ENCODE assay signal across 27 cellular contexts in genomic region chr16:61871837-61872777, GRCh38.
"Had no signal": no experiment of that assay in that cellular context is flagged by ENCODE, and none has a peak within 500 bp of the region (broad histone marks: within the 10 kb centered on the region; RNA-seq: fewer than 3 reads in every experiment).

No MANE protein-coding gene starts in this region.

- H3K36me3 Mint-ChIP-seq: activated naive CD8-positive, alpha-beta T cell; stimulated activated naive B cell treated with anti-CD40 and anti-IgM and Interleukin-4, amounts not matched to agents 10 μg/mL and 1 μg/mL and 100 μg/mL, for 72 hours had no signal

- H3K4me1 Mint-ChIP-seq: central memory CD8-positive, alpha-beta T cell; natural killer cell; stimulated activated naive B cell treated with anti-CD40 and anti-IgM and Interleukin-4, amounts not matched to agents 10 μg/mL and 1 μg/mL and 100 μg/mL, for 72 hours had no signal

- H3K27me3 ChIP-seq: dorsolateral prefrontal cortex, gastrocnemius medialis, right atrium auricular region, suprapubic skin, tibial artery, upper lobe of right lung had no signal

- H3K4me1 ChIP-seq: gastrocnemius medialis, right atrium auricular region, suprapubic skin, tibial artery, upper lobe of right lung had no signal

- H3K27ac Mint-ChIP-seq: activated naive CD8-positive, alpha-beta T cell; activated T-cell treated with anti-CD3 and anti-CD28 coated beads, Interleukin-2, amount 50 U/mL, for 72 hours; natural killer cell; stimulated activated naive B cell treated with anti-CD40 and anti-IgM and Interleukin-4, amounts not matched to agents 10 μg/mL and 1 μg/mL and 100 μg/mL, for 72 hours had no signal

- DNase-seq: activated CD4-positive, alpha-beta T cell treated with anti-CD3 and anti-CD28 coated beads for 4 hours; activated CD4-positive, alpha-beta T cell treated with anti-CD3 and anti-CD28 coated beads, Interleukin-2, amount 50 U/mL, for 4 hours; activated naive CD4-positive, alpha-beta T cell; activated T-cell treated with anti-CD3 and anti-CD28 coated beads for 4 hours; activated T-cell treated with anti-CD3 and anti-CD28 coated beads, Interleukin-2, amount 50 U/mL, for 72 hours; anterior cingulate cortex; dorsolateral prefrontal cortex; effector memory CD4-positive, alpha-beta T cell; erythroblast; gastrocnemius medialis; glutamatergic neuron; kidney; left colon; mammary epithelial cell; midbrain; natural killer cell; stimulated activated CD4-positive, alpha-beta T cell treated with anti-CD3 and anti-CD28 coated beads, Interleukin-15, amount 100 ng/mL, for 24 hours; stimulated activated CD4-positive, alpha-beta T cell treated with anti-CD3 and anti-CD28 coated beads, Interleukin-2, amount 100 ng/mL, for 24 hours; stimulated activated naive B cell treated with anti-CD40 and anti-IgM and Interleukin-4, amounts not matched to agents 10 μg/mL and 1 μg/mL and 100 μg/mL, for 72 hours; tibial artery; upper lobe of right lung had no signal

- FAIRE-seq: bronchial epithelial cell, kidney had no signal

- H3K27me3 Mint-ChIP-seq: activated naive CD8-positive, alpha-beta T cell; central memory CD8-positive, alpha-beta T cell; stimulated activated naive B cell treated with anti-CD40 and anti-IgM and Interleukin-4, amounts not matched to agents 10 μg/mL and 1 μg/mL and 100 μg/mL, for 72 hours had no signal

- H3K9me3 ChIP-seq: gastrocnemius medialis, right atrium auricular region, suprapubic skin, tibial artery, upper lobe of right lung had no signal

- H3K4me3 ChIP-seq: coronary artery, dorsolateral prefrontal cortex, gastrocnemius medialis, right atrium auricular region, suprapubic skin, tibial artery, upper lobe of right lung had no signal

- H3K4me3 Mint-ChIP-seq: activated naive CD8-positive, alpha-beta T cell; activated T-cell treated with anti-CD3 and anti-CD28 coated beads, Interleukin-2, amount 50 U/mL, for 72 hours; central memory CD8-positive, alpha-beta T cell; natural killer cell; stimulated activated naive B cell treated with anti-CD40 and anti-IgM and Interleukin-4, amounts not matched to agents 10 μg/mL and 1 μg/mL and 100 μg/mL, for 72 hours had no signal

- H3K36me3 ChIP-seq: gastrocnemius medialis, right atrium auricular region, suprapubic skin, tibial artery, upper lobe of right lung had no signal

- H3K27ac ChIP-seq: coronary artery, dorsolateral prefrontal cortex, gastrocnemius medialis, right atrium auricular region, suprapubic skin, tibial artery, upper lobe of right lung had no signal
